In the genomic region with DNA sequence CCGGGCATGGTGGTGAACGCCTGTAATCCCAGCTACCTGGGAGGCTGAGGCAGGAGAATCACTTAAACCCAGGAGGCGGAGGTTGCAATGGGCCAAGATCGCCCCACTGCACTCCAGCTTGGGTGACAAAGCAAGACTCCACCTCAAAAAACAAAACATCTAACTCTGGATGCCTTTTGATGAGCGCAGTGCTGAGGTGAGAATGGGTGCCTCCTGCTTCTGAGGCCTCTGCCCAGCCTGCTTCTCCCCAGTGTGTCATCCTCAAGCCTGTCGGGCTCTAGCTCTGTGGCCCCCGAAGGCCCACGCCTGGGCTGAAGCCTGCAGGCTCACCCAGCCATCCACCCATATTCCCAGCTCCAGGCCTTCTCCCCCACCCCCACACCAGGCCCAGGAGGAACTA, we compare ENCODE assay signal across 1 cellular context.
TF ChIP-seq lines count a peak whose summit lies in the region.

No MANE protein-coding gene starts in this region.

TF ChIP-seq in H1, 55 proteins besides CTCF, POLR2A, EP300 and RAD21:
- TF ChIP-seq TAF1 (IDR thresholded peaks at IDR 0.05; ENCODE audit: low read depth, low read length) = no peak
- TF ChIP-seq TBP (IDR thresholded peaks at IDR 0.05; ENCODE audit: low read depth, low read length) = no peak
- TF ChIP-seq, protein P1, sequence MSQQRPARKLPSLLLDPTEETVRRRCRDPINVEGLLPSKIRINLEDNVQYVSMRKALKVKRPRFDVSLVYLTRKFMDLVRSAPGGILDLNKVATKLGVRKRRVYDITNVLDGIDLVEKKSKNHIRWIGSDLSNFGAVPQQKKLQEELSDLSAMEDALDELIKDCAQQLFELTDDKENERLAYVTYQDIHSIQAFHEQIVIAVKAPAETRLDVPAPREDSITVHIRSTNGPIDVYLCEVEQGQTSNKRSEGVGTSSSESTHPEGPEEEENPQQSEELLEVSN (IDR thresholded peaks at IDR 0.05) = no peak
- TF ChIP-seq EZH2 (IDR thresholded peaks at IDR 0.05; ENCODE audit: low read depth, low read length, severe bottlenecking) = no peak
- TF ChIP-seq TEAD4 (IDR thresholded peaks at IDR 0.05; ENCODE audit: low read depth, low read length) = no peak
- no peak for TF ChIP-seq TCF12 (IDR thresholded peaks at IDR 0.05; ENCODE audit: low read depth, low read length)
- no peak for TF ChIP-seq CBX8 (IDR thresholded peaks at IDR 0.05; ENCODE audit: borderline replicate concordance, low read depth, low read length)
- no peak for TF ChIP-seq RNF2 (IDR thresholded peaks at IDR 0.05; ENCODE audit: borderline replicate concordance, low read depth, low read length, missing control alignments, poor library complexity, severe bottlenecking)
- TF ChIP-seq SAP30 (IDR thresholded peaks at IDR 0.05; ENCODE audit: insufficient read depth, insufficient replicate concordance, low read length) = no peak
- no peak for TF ChIP-seq YY1 (IDR thresholded peaks at IDR 0.05; ENCODE audit: low read depth, low read length)
- TF ChIP-seq SP1 (IDR thresholded peaks at IDR 0.05; ENCODE audit: low read depth, low read length) = no peak
- TF ChIP-seq NRF1 (IDR thresholded peaks at IDR 0.05; ENCODE audit: low read depth, low read length) = no peak
- TF ChIP-seq SIN3A (conservative IDR thresholded peaks at IDR 0.05 in 1 of 2, IDR thresholded peaks at IDR 0.05 in 1 of 2; ENCODE audit: low read depth in 1 of 2, low read length in 2 of 2) = no peak
- no peak for TF ChIP-seq MAFK (IDR thresholded peaks at IDR 0.05; ENCODE audit: low read depth, low read length)
- no peak for TF ChIP-seq POU5F1 (IDR thresholded peaks at IDR 0.05; ENCODE audit: low read depth, low read length)
- TF ChIP-seq BCL11A (IDR thresholded peaks at IDR 0.05; ENCODE audit: low read depth in 2 of 2, low read length in 2 of 2) = no peak
- TF ChIP-seq SP2 (IDR thresholded peaks at IDR 0.05; ENCODE audit: low read length) = no peak
- TF ChIP-seq SRF (IDR thresholded peaks at IDR 0.05; ENCODE audit: low read depth, low read length) = no peak
- TF ChIP-seq NANOG (IDR thresholded peaks at IDR 0.05; ENCODE audit: insufficient read depth, low read depth, low read length, poor library complexity, severe bottlenecking) = no peak
- no peak for TF ChIP-seq ZNF274 (IDR thresholded peaks at IDR 0.05; ENCODE audit: borderline replicate concordance, extremely low read depth, low read length)
